Comparison of ENCODE assay signal across 16 cellular contexts in the genomic region with DNA sequence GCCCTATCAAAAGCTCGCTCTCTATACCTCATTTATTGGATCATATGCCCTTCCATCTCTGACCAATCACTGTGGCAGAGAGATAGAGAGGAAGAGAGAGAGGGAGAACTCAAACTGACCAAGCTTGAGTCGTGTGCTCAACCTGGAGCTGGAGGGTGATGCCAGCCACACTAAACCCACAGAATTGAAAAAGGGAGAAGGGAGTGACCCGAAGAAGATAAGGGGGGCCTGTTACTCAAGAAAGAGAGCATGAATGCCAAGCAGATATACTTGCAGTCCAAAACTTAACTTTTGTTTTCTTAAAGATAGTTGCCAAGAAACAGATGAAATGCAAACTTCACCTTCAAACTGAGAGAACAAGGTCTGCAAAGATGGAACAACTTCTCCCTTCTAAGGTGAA.
DNase-seq lines count a peak whose midpoint lies in the region; TF ChIP-seq lines count a peak whose summit lies in the region.
"Had no signal": no experiment of that assay in that cellular context is flagged by ENCODE, and none has a peak within 500 bp of the region (broad histone marks: within the 10 kb centered on the region; RNA-seq: fewer than 3 reads in every experiment).

No MANE protein-coding gene starts in this region.

- H3K27me3 ChIP-seq in effector memory CD4-positive, alpha-beta T cell (replicated peaks; ENCODE audit: control insufficient read depth, insufficient read depth, low read length, poor library complexity, severe bottlenecking) = no peaks in the 10 kb centered on the region
- no peaks in the 10 kb centered on the region for H3K27me3 ChIP-seq in spleen (replicated peaks in 1 of 7)
- H3K27me3 ChIP-seq: neural progenitor cell had no signal

- 86 to 94% (median 92%) methylated on average over 3 of the region's 3 CpGs for WGBS in spleen, 5 donors

- H3K9me3 Mint-ChIP-seq in T-helper 2 cell treated with Interferon-gamma antibody and Interleukin-4, amounts not matched to agents 5 μg/mL and 100 μg/mL, for 36 hours = peaks cover 5% of the 10 kb centered on the region
- H3K9me3 Mint-ChIP-seq: neural progenitor cell had no signal

- TF ChIP-seq CTCF in spleen (IDR thresholded peaks at IDR 0.05 in 8 of 11, conservative IDR thresholded peaks at IDR 0.05 in 3 of 11) = no peak

- H3K27ac Mint-ChIP-seq in T-helper 2 cell treated with Interferon-gamma antibody and Interleukin-4, amounts not matched to agents 5 μg/mL and 100 μg/mL, for 36 hours = peak overlapping the region; percentile 27
- H3K27ac Mint-ChIP-seq: neural progenitor cell had no signal

- DNase-seq in T-helper 2 cell treated with Interferon-gamma antibody and Interleukin-4, amounts not matched to agents 5 μg/mL and 100 μg/mL, for 36 hours (ENCODE audit: low spot score) = no peak
- DNase-seq in T-helper 2 cell = no peak
- peak; percentile 61 for DNase-seq in NCI-H226
- no peak for DNase-seq in effector memory CD4-positive, alpha-beta T cell
- no peak for DNase-seq in spleen
- DNase-seq in hypothalamus (lab: John Stamatoyannopoulos, UW) = no peak
- no peak for DNase-seq in NCI-H82 treated with DMSO at 0.1 percent for 48 hours (lab: John Stamatoyannopoulos, UW; ENCODE audit: unreplicated experiment)
- DNase-seq in stimulated activated CD4-positive, alpha-beta T cell treated with anti-CD3 and anti-CD28 coated beads, Interleukin-15, amount 100 ng/mL, for 24 hours = no peak
- DNase-seq: 8988T, amniotic stem cell, MM.1S, NCI-H2081, NCI-H526, SK-N-SH had no signal

- peaks cover 8% of the 10 kb centered on the region for H3K36me3 Mint-ChIP-seq in T-helper 2 cell treated with Interferon-gamma antibody and Interleukin-4, amounts not matched to agents 5 μg/mL and 100 μg/mL, for 36 hours (ENCODE audit: low read depth)
- H3K36me3 Mint-ChIP-seq: neural progenitor cell had no signal

- H3K27ac ChIP-seq in effector memory CD4-positive, alpha-beta T cell (ENCODE audit: insufficient read depth, low read length, poor library complexity, severe bottlenecking) = peak overlapping the region; percentile 36
- peak overlapping the region; percentile 66 to 92 (median 83) for H3K27ac ChIP-seq in spleen
- H3K27ac ChIP-seq: neural progenitor cell had no signal

- H3K4me3 Mint-ChIP-seq in T-helper 2 cell treated with Interferon-gamma antibody and Interleukin-4, amounts not matched to agents 5 μg/mL and 100 μg/mL, for 36 hours = peak overlapping the region; percentile 39
- H3K4me3 Mint-ChIP-seq: neural progenitor cell had no signal

- no peaks in the 10 kb centered on the region for H3K9me3 ChIP-seq in effector memory CD4-positive, alpha-beta T cell (ENCODE audit: control insufficient read depth, low read length)
- H3K9me3 ChIP-seq in spleen = no peaks in the 10 kb centered on the region
- H3K9me3 ChIP-seq: SK-N-SH had no signal

- no peak overlapping the region for H3K4me3 ChIP-seq in effector memory CD4-positive, alpha-beta T cell (ENCODE audit: insufficient read depth, low read depth, low read length, poor library complexity, severe bottlenecking)
- H3K4me3 ChIP-seq in spleen = no peak overlapping the region
- H3K4me3 ChIP-seq: GM12878, neural progenitor cell had no signal

- H3K27me3 Mint-ChIP-seq in T-helper 2 cell treated with Interferon-gamma antibody and Interleukin-4, amounts not matched to agents 5 μg/mL and 100 μg/mL, for 36 hours (ENCODE audit: low read depth) = no peaks in the 10 kb centered on the region

- no peak for TF ChIP-seq POLR2A in spleen (IDR thresholded peaks at IDR 0.05)

- peaks cover 73% of the 10 kb centered on the region for H3K4me1 Mint-ChIP-seq in T-helper 2 cell treated with Interferon-gamma antibody and Interleukin-4, amounts not matched to agents 5 μg/mL and 100 μg/mL, for 36 hours (ENCODE audit: low read depth)

- H3K36me3 ChIP-seq in effector memory CD4-positive, alpha-beta T cell (ENCODE audit: control insufficient read depth, insufficient read depth, low read length) = no peaks in the 10 kb centered on the region
- no peaks in the 10 kb centered on the region for H3K36me3 ChIP-seq in spleen
- H3K36me3 ChIP-seq: neural progenitor cell had no signal

- intact Hi-C loops in spleen (cut with DNase I; ENCODE audit: low total_unique reads) = loop anchor here (10.0 kb wide), 1 partner anchor 102 kb away; no protein-coding TSS in a partner anchor

- peaks cover 71% of the 10 kb centered on the region for H3K4me1 ChIP-seq in effector memory CD4-positive, alpha-beta T cell (ENCODE audit: control insufficient read depth, insufficient read depth, low read length, poor library complexity, severe bottlenecking)
- peaks cover 20 to 82% (median 58%) of the 10 kb centered on the region in 6 donors for H3K4me1 ChIP-seq in spleen
